10 cellular contexts compared by ENCODE assay signal in genomic region chr6:44225579-44226325, GRCh38. TPM values are rescaled to one million over a fixed set of nuclear protein-coding genes. Genes with fewer than 3 reads are reported as not detected.
A peak's percentile ranks its signal among the peaks of the same experiment; 100 is the strongest.
DNase-seq lines count a peak whose midpoint lies in the region; ATAC-seq, FAIRE-seq and TF ChIP-seq lines count a peak whose summit lies in the region.
"Had no signal": no experiment of that assay in that cellular context is flagged by ENCODE, and none has a peak within 500 bp of the region (broad histone marks: within the 10 kb centered on the region; RNA-seq: fewer than 3 reads in every experiment).

No MANE protein-coding gene starts in this region.

- H3K9ac ChIP-seq in OCI-LY1 (ENCODE audit: low read length) (peak overlapping the region; percentile 31; the same call in 1 of the 2 replicates), endocrine pancreas (ENCODE audit: control insufficient read depth, insufficient read depth, low read length) (peak overlapping the region; percentile 79)

- H3K27me3 ChIP-seq in OCI-LY1 (ENCODE audit: insufficient read depth, low read length) (no peaks in the 10 kb centered on the region), endocrine pancreas (ENCODE audit: control insufficient read depth, insufficient read depth, low read length) (no peaks in the 10 kb centered on the region), gastrocnemius medialis (no peaks in the 10 kb centered on the region)

- no peak for ATAC-seq in gastrocnemius medialis
- ATAC-seq in HG02759 (IDR thresholded peaks at IDR 0.05; ENCODE audit: unreplicated experiment) = no peak
- ATAC-seq: activated CD4-positive, CD25-positive, alpha-beta regulatory T cell treated with anti-CD3 and anti-CD28 coated beads, Interleukin-2, amount 50 U/mL, for 24 hours had no signal

- H3K79me2 ChIP-seq in OCI-LY1 (ENCODE audit: insufficient read depth, low read length) = no peaks in the 10 kb centered on the region

- H3K27ac ChIP-seq in OCI-LY1 (ENCODE audit: low read depth, low read length, poor library complexity, severe bottlenecking) (peak overlapping the region; percentile 45), gastrocnemius medialis (peak overlapping the region; percentile 95 to 99 (median 98))

- no peak for TF ChIP-seq CTCF in OCI-LY1 (IDR thresholded peaks at IDR 0.05; ENCODE audit: low read length)
- TF ChIP-seq CTCF in gastrocnemius medialis (IDR thresholded peaks at IDR 0.05 in 4 of 5, conservative IDR thresholded peaks at IDR 0.05 in 1 of 5) = no peak

- H3K4me3 ChIP-seq in OCI-LY1 (ENCODE audit: low read depth, low read length, poor library complexity, severe bottlenecking) (peak overlapping the region; percentile 89), endocrine pancreas (ENCODE audit: control insufficient read depth, insufficient read depth, low read length) (no peak overlapping the region), gastrocnemius medialis (no peak overlapping the region)

- no peak for FAIRE-seq in HTR-8/SVneo (lab: Jason Lieb, UNC)

- H3K9me2 ChIP-seq in OCI-LY1 (ENCODE audit: low read depth, low read length) = no peaks in the 10 kb centered on the region

- peak overlapping the region; percentile 73 for H3K4me2 ChIP-seq in OCI-LY1 (ENCODE audit: low read length)

- TF ChIP-seq POLR2A in gastrocnemius medialis (IDR thresholded peaks at IDR 0.05) = no peak

- no peaks in the 10 kb centered on the region for H3F3A ChIP-seq in OCI-LY1 (ENCODE audit: insufficient read depth, low read length)

- H3K9me3 ChIP-seq in OCI-LY1 (ENCODE audit: low read length) = no peaks in the 10 kb centered on the region
- H3K9me3 ChIP-seq in endocrine pancreas (ENCODE audit: control insufficient read depth, low read length) = no peaks in the 10 kb centered on the region
- H3K9me3 ChIP-seq in gastrocnemius medialis = no peaks in the 10 kb centered on the region

- H4K20me1 ChIP-seq in OCI-LY1 (ENCODE audit: insufficient read depth, low read length) = no peaks in the 10 kb centered on the region

- H3K36me3 ChIP-seq in OCI-LY1 (ENCODE audit: insufficient read depth, low read length) (peaks cover 24% of the 10 kb centered on the region), endocrine pancreas (ENCODE audit: control insufficient read depth, insufficient read depth, low read length) (no peaks in the 10 kb centered on the region), gastrocnemius medialis (no peaks in the 10 kb centered on the region)

- in situ Hi-C loops in gastrocnemius medialis (cut with MboI; ENCODE audit: low sequenced_read_pairs in 4 of 4) = loop anchor here in 1 of 4 donors (25.0 kb wide), 1 partner anchor 113 kb away; no protein-coding TSS in a partner anchor

- no peak overlapping the region for H2AFZ ChIP-seq in OCI-LY1 (ENCODE audit: low read length)

- intact Hi-C loops in gastrocnemius medialis (cut with DNase I; ENCODE audit: low total_unique reads) = loop anchor here (5.0 kb wide), 1 partner anchor 233 kb away; no protein-coding TSS in a partner anchor

- DNase-seq in NCI-H1092 treated with DMSO at 0.1 percent for 48 hours (lab: John Stamatoyannopoulos, UW) (peak; percentile 47), NCI-H1092 (lab: John Stamatoyannopoulos, UW) (no peak), gastrocnemius medialis (no peak), HTR-8/SVneo (ENCODE audit: insufficient read length, low spot score) (no peak)
- no peak for DNase-seq in stimulated activated naive CD4-positive, alpha-beta T cell treated with Interleukin-2 at 50 U/mL for 16 hours (lab: John Stamatoyannopoulos, UW)
- DNase-seq: 8988T had no signal

- peaks cover 39% of the 10 kb centered on the region for H3K4me1 ChIP-seq in OCI-LY1 (ENCODE audit: insufficient read depth, low read length, severe bottlenecking)
- no peaks in the 10 kb centered on the region for H3K4me1 ChIP-seq in endocrine pancreas (ENCODE audit: control insufficient read depth, insufficient read depth, low read length)
- H3K4me1 ChIP-seq in gastrocnemius medialis = peaks cover 84 to 91% of the 10 kb centered on the region in 2 donors

RNA-seq across cellular contexts. Expression of gene SLC29A1, which starts 2.4 kb away (rescaled TPM):
- 10 to 100 TPM; 18.3 to 95.5 (median 40.8) TPM for total RNA-seq in gastrocnemius medialis

RNA-seq across cellular contexts. Expression of gene MYMX, which starts 9.0 kb away (rescaled TPM):
- total RNA-seq in gastrocnemius medialis = not detected

RNA-seq across cellular contexts. Expression of gene HSP90AB1, which starts 21.1 kb away (rescaled TPM):
- total RNA-seq in gastrocnemius medialis = 1,000 to 10,000 TPM in 2 of 4 donors, 100 to 1,000 TPM in 2; 878 to 1,576 (median 1,106) TPM

RNA-seq across cellular contexts. Expression of gene SLC35B2, which starts 31.6 kb away (rescaled TPM):
- total RNA-seq in gastrocnemius medialis = 10 to 100 TPM; 14.9 to 35.9 (median 21.4) TPM

RNA-seq across cellular contexts. Expression of gene NFKBIE, which starts 39.6 kb away (rescaled TPM):
- 10 to 100 TPM in 2 of 4 donors, 1 to 10 TPM in 2; 4.1 to 11.1 (median 10.0) TPM for total RNA-seq in gastrocnemius medialis
